In genomic region chr3:184133840-184134745, GRCh38 we compare ENCODE assay signal across 7 cellular contexts. TPM values are rescaled to one million over a fixed set of nuclear protein-coding genes. Genes with fewer than 3 reads are reported as not detected.
DNase-seq lines count a peak whose midpoint lies in the region; ATAC-seq and TF ChIP-seq lines count a peak whose summit lies in the region.

No MANE protein-coding gene starts in this region.

- DNase-seq in GM13977 (ENCODE audit: low spot score) (peak; percentile 55), OCI-M2 (lab: John Stamatoyannopoulos, UW; ENCODE audit: unreplicated experiment) (peak; percentile 34), fibroblast of the aortic adventitia (ENCODE audit: low read depth) (peak; percentile 78), naive B cell (peak; percentile 18)
- DNase-seq in Jurkat, Clone E6-1 (ENCODE audit: low read depth, low spot score), result peak; percentile 6
- peak; percentile 15 for DNase-seq in activated effector memory CD4-positive, alpha-beta T cell treated with Interleukin-2 at 50 U/mL for 16 hours

- peak overlapping the region; percentile 88 for H3K27ac ChIP-seq in temporal lobe (ENCODE audit: low read depth, low read length)

- peaks cover 0 to 2% (median 0%) of the 10 kb centered on the region in 3 donors for H3K27me3 Mint-ChIP-seq in naive B cell

- no peaks in the 10 kb centered on the region for H3K9me3 Mint-ChIP-seq in naive B cell

- in situ Hi-C loops in GM13977 (cut with MboI; ENCODE audit: low pct_unique_long_range_greater_than_20kb, low sequenced_read_pairs, unreplicated experiment), result no loop called here

- peaks cover 33 to 46% (median 45%) of the 10 kb centered on the region in 3 donors for H3K4me1 Mint-ChIP-seq in naive B cell

- TF ChIP-seq CTCF in GM13977 (IDR thresholded peaks at IDR 0.05; ENCODE audit: extremely low read depth, insufficient read depth, missing control alignments) (no peak), fibroblast of the aortic adventitia (IDR thresholded peaks at IDR 0.05; ENCODE audit: insufficient read depth, low read length) (no peak)

- peak overlapping the region in 5 of 6 donors; percentile 82 to 97 (median 95) for H3K27ac Mint-ChIP-seq in naive B cell

- no peak for ATAC-seq in naive B cell (ENCODE audit: low read depth in 2 of 2)

- peak overlapping the region; percentile 99 for H3K4me3 ChIP-seq in Jurkat, Clone E6-1 (ENCODE audit: low read length)
- H3K4me3 ChIP-seq in fibroblast of the aortic adventitia (ENCODE audit: low read depth, low read length), result peak overlapping the region; percentile 97

- H3K36me3 Mint-ChIP-seq in naive B cell, result no peaks in the 10 kb centered on the region

- H3K4me3 Mint-ChIP-seq in naive B cell, result peak overlapping the region; percentile 96 to 100 (median 98)

RNA-seq across cellular contexts. Expression of gene EIF2B5, which starts 1.1 kb away (rescaled TPM):
- 76.1 TPM for polyA plus RNA-seq in Jurkat, Clone E6-1 (2012; ENCODE audit: insufficient read depth, insufficient read length)
- total RNA-seq in fibroblast of the aortic adventitia (ENCODE audit: low replicate concordance), result 18.4 and 28.1 TPM in 2 replicates
- polyA plus RNA-seq in naive B cell (ENCODE audit: low read depth in 6 of 6), result 10 to 100 TPM; 31.5 to 54.4 (median 37.7) TPM
- 29.7 TPM for total RNA-seq in temporal lobe

RNA-seq across cellular contexts. Expression of gene DVL3, which starts 21.1 kb away (rescaled TPM):
- polyA plus RNA-seq in Jurkat, Clone E6-1 (2012; ENCODE audit: insufficient read depth, insufficient read length), result 48.0 TPM
- total RNA-seq in fibroblast of the aortic adventitia (ENCODE audit: low replicate concordance) (28.2 and 66.8 TPM in 2 replicates), temporal lobe (28.0 TPM)
- polyA plus RNA-seq in naive B cell (ENCODE audit: low read depth in 6 of 6), result 10 to 100 TPM in 4 of 6 donors, 1 to 10 TPM in 2; 4.6 to 17.3 (median 12.1) TPM

RNA-seq across cellular contexts. Expression of gene HTR3E, which starts 37.2 kb away (rescaled TPM):
- polyA plus RNA-seq in Jurkat, Clone E6-1 (2012; ENCODE audit: insufficient read depth, insufficient read length), result not detected
- total RNA-seq in fibroblast of the aortic adventitia (ENCODE audit: low replicate concordance) (not detected in 2 replicates), temporal lobe (not detected)
- polyA plus RNA-seq in naive B cell (ENCODE audit: low read depth in 6 of 6), result not detected

RNA-seq across cellular contexts. Expression of gene AP2M1, which starts 40.6 kb away (rescaled TPM):
- polyA plus RNA-seq in Jurkat, Clone E6-1 (2012; ENCODE audit: insufficient read depth, insufficient read length), result 330 TPM
- total RNA-seq in fibroblast of the aortic adventitia (ENCODE audit: low replicate concordance), result 364 and 380 TPM in 2 replicates
- polyA plus RNA-seq in naive B cell (ENCODE audit: low read depth in 6 of 6), result 100 to 1,000 TPM; 214 to 318 (median 245) TPM
- total RNA-seq in temporal lobe, result 228 TPM

RNA-seq across cellular contexts. Expression of gene ABCF3, which starts 51.9 kb away (rescaled TPM):
- polyA plus RNA-seq in Jurkat, Clone E6-1 (2012; ENCODE audit: insufficient read depth, insufficient read length), result 57.7 TPM
- total RNA-seq in fibroblast of the aortic adventitia (ENCODE audit: low replicate concordance), result 32.4 and 49.4 TPM in 2 replicates
- polyA plus RNA-seq in naive B cell (ENCODE audit: low read depth in 6 of 6), result 10 to 100 TPM; 24.6 to 45.7 (median 30.0) TPM
- 38.4 TPM for total RNA-seq in temporal lobe

Comparison
In these comparisons a context has a peak if more than half of its experiments do, and no peak if none do; other contexts are left out.
1. DNase-seq: peak in every context shown above with its lines; median percentile 78 in fibroblast of the aortic adventitia; 55 in GM13977; 34 in OCI-M2; 18 in naive B cell; 15 in activated effector memory CD4-positive, alpha-beta T cell treated with Interleukin-2 at 50 U/mL for 16 hours; 6 in Jurkat, Clone E6-1.